ENCODE assay signal across 8 cellular contexts in the genomic region with DNA sequence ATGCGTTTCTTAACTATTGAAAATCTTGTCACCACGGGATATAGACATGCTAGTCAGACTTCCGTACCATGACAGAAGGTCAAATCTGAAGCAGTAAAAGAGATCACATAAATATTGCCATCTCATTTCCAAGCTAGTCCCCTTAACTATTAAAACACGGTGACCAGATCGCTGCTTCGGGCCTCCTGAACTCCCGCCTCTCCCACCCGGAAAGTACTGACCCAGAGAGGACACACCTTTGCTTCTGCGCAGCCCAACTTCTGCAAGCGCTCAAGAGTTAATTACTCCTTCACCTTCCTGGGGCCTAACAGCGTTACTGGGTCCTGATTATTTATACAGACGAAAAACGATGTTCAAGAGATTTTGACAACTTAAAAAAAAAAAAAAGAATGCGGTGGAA. TPM values are rescaled to one million over a fixed set of nuclear protein-coding genes. Genes with fewer than 3 reads are reported as not detected.
DNase-seq lines count a peak whose midpoint lies in the region; ATAC-seq and TF ChIP-seq lines count a peak whose summit lies in the region.

No MANE protein-coding gene starts in this region.

- peaks cover 7 to 73% (median 57%) of the 10 kb centered on the region in 9 donors for H3K4me1 ChIP-seq in heart right ventricle
- H3K4me1 ChIP-seq in suprapubic skin: peaks cover 62% of the 10 kb centered on the region

- no peak for TF ChIP-seq EP300 in suprapubic skin (IDR thresholded peaks at IDR 0.05)

- peak overlapping the region; percentile 73 for H3K4me3 Mint-ChIP-seq in activated T-helper 17 cell treated with anti-CD3 and anti-CD28 coated beads, Interleukin-2, amount 50 U/mL, for 72 hours

- peaks cover 4% of the 10 kb centered on the region for H3K4me1 Mint-ChIP-seq in activated T-helper 17 cell treated with anti-CD3 and anti-CD28 coated beads, Interleukin-2, amount 50 U/mL, for 72 hours

- TF ChIP-seq CTCF in heart right ventricle (IDR thresholded peaks at IDR 0.05) (no peak), suprapubic skin (IDR thresholded peaks at IDR 0.05) (no peak)

- DNase-seq in heart right ventricle (no peak), Right ventricle myocardium inferior (ENCODE audit: missing footprints) (no peak), kidney tubule cell (ENCODE audit: low spot score) (peak; percentile 30), suprapubic skin (ENCODE audit: low spot score in 2 of 2) (no peak), iPS-NIHi11 (ENCODE audit: low spot score) (no peak), NK-92 (lab: John Stamatoyannopoulos, UW; ENCODE audit: unreplicated experiment) (no peak)

- H3K4me3 ChIP-seq in heart right ventricle (peak overlapping the region; percentile 16 to 80 (median 64)), suprapubic skin (peak overlapping the region; percentile 73)

- H3K27me3 ChIP-seq in heart right ventricle (peaks cover 0 to 11% (median 0%) of the 10 kb centered on the region in 7 donors), suprapubic skin (no peaks in the 10 kb centered on the region)

- peaks cover 0 to 22% (median 0%) of the 10 kb centered on the region in 9 donors for H3K36me3 ChIP-seq in heart right ventricle
- H3K36me3 ChIP-seq in suprapubic skin: peaks cover 12% of the 10 kb centered on the region

- no peak for TF ChIP-seq POLR2A in suprapubic skin (IDR thresholded peaks at IDR 0.05)

- H3K27me3 Mint-ChIP-seq in activated T-helper 17 cell treated with anti-CD3 and anti-CD28 coated beads, Interleukin-2, amount 50 U/mL, for 72 hours: peaks cover 42% of the 10 kb centered on the region

- H3K9me3 ChIP-seq in heart right ventricle (no peaks in the 10 kb centered on the region), suprapubic skin (no peaks in the 10 kb centered on the region)

- 4 to 7% methylated on average over 14 of the region's 14 CpGs for WGBS in heart right ventricle, 2 donors
- 27% methylated on average over 14 of the region's 14 CpGs for WGBS in suprapubic skin

- H3K27ac ChIP-seq in heart right ventricle (peak overlapping the region; percentile 46 to 96 (median 89)), suprapubic skin (peak overlapping the region; percentile 85)

- no peaks in the 10 kb centered on the region for H3K9me3 Mint-ChIP-seq in activated T-helper 17 cell treated with anti-CD3 and anti-CD28 coated beads, Interleukin-2, amount 50 U/mL, for 72 hours

- ATAC-seq in heart right ventricle (no peak), Right ventricle myocardium inferior (no peak), HG02884 (IDR thresholded peaks at IDR 0.05; ENCODE audit: unreplicated experiment) (no peak)
- ATAC-seq in activated T-helper 17 cell treated with anti-CD3 and anti-CD28 coated beads, Interleukin-2, amount 50 U/mL, for 72 hours (replicated peaks): no peak

- H3K27ac Mint-ChIP-seq in activated T-helper 17 cell treated with anti-CD3 and anti-CD28 coated beads, Interleukin-2, amount 50 U/mL, for 72 hours: no peak overlapping the region

- intact Hi-C loops in heart right ventricle (cut with DNase I): loop anchor here in 8 of 10 donors (1.0 to 10.0 kb wide), 6 partner anchors 35 to 302 kb away; a partner anchor contains a TSS
- intact Hi-C loops in Right ventricle myocardium inferior (cut with DNase I): loop anchor here (5.0 kb wide), 1 partner anchor 45 kb away; no protein-coding TSS in a partner anchor

- H3K36me3 Mint-ChIP-seq in activated T-helper 17 cell treated with anti-CD3 and anti-CD28 coated beads, Interleukin-2, amount 50 U/mL, for 72 hours (ENCODE audit: low read depth): peaks cover 38% of the 10 kb centered on the region

RNA-seq across cellular contexts. Expression of a gene that starts 0.7 kb away (rescaled TPM):
- total RNA-seq in heart right ventricle: 100 to 1,000 TPM; 105 to 235 (median 132) TPM
- polyA plus RNA-seq in heart right ventricle: 10 to 100 TPM; 32.8 to 64.1 TPM
- total RNA-seq in Right ventricle myocardium inferior: 121 TPM
- under 1 TPM; 0.66 to 0.78 TPM for total RNA-seq in activated T-helper 17 cell treated with anti-CD3 and anti-CD28 coated beads, Interleukin-2, amount 50 U/mL, for 72 hours
- 10 to 100 TPM; 27.8 to 52.7 (median 34.5) TPM for total RNA-seq in suprapubic skin

RNA-seq across cellular contexts. Expression of a gene that starts 29.3 kb away (rescaled TPM):
- 10 to 100 TPM; 51.2 to 65.6 (median 59.2) TPM for total RNA-seq in heart right ventricle
- 10 to 100 TPM; 22.7 to 94.6 TPM for polyA plus RNA-seq in heart right ventricle
- total RNA-seq in Right ventricle myocardium inferior: 62.4 TPM
- total RNA-seq in activated T-helper 17 cell treated with anti-CD3 and anti-CD28 coated beads, Interleukin-2, amount 50 U/mL, for 72 hours: 100 to 1,000 TPM; 106 to 198 TPM
- 10 to 100 TPM; 26.2 to 36.2 (median 31.5) TPM for total RNA-seq in suprapubic skin

Comparison
In these comparisons a context has a peak if more than half of its experiments do, and no peak if none do; other contexts are left out.
1. RNA of a gene that starts 0.7 kb away (total RNA-seq): 105 to 235 TPM in heart right ventricle, 121 TPM in Right ventricle myocardium inferior (single experiment) and 27.8 to 52.7 TPM in suprapubic skin; 0.66 to 0.78 TPM in activated T-helper 17 cell treated with anti-CD3 and anti-CD28 coated beads, Interleukin-2, amount 50 U/mL, for 72 hours; every median in the first group is over 10 times any median in the second.